In genomic region chr19:2425622-2426581, GRCh38 we compare ENCODE assay signal across 8 cellular contexts. TPM values are rescaled to one million over a fixed set of nuclear protein-coding genes. Genes with fewer than 3 reads are reported as not detected.
DNase-seq lines count a peak whose midpoint lies in the region; ATAC-seq, FAIRE-seq and TF ChIP-seq lines count a peak whose summit lies in the region.

No MANE protein-coding gene starts in this region.

- no peaks in the 10 kb centered on the region for H3K27me3 Mint-ChIP-seq in activated naive CD4-positive, alpha-beta T cell treated with anti-CD3 and anti-CD28 coated beads for 36 hours (ENCODE audit: low read depth)
- H3K27me3 Mint-ChIP-seq in activated naive CD8-positive, alpha-beta T cell treated with anti-CD3 and anti-CD28 coated beads, Interleukin-2, amount 10 ng/mL, durations not matched to agents 7 days and 5 days = no peaks in the 10 kb centered on the region

- CTCF ChIA-PET in activated naive CD4-positive, alpha-beta T cell treated with anti-CD3 and anti-CD28 coated beads for 36 hours (lab: Charles Lee) = interaction anchor here (0.6 to 1.3 kb wide), 3 partner anchors 33 to 189 kb away, joined by 3 to 4 read pairs (median 3); no protein-coding TSS in a partner anchor
- CTCF ChIA-PET in HepG2 (lab: Yijun Ruan, JAX; ENCODE audit: low intra/inter-chr PET ratio, low total read pairs) = no interaction called here

- H3K79me2 ChIP-seq in HepG2 (ENCODE audit: insufficient read depth, low read length) = peaks cover 21% of the 10 kb centered on the region

- peaks cover 14% of the 10 kb centered on the region for H3K36me3 Mint-ChIP-seq in activated naive CD4-positive, alpha-beta T cell treated with anti-CD3 and anti-CD28 coated beads for 36 hours (ENCODE audit: low read depth)
- H3K36me3 Mint-ChIP-seq in activated naive CD8-positive, alpha-beta T cell treated with anti-CD3 and anti-CD28 coated beads, Interleukin-2, amount 10 ng/mL, durations not matched to agents 7 days and 5 days = peaks cover 4% of the 10 kb centered on the region

- 91% methylated on average over 7 of the region's 29 CpGs for WGBS in HepG2 (ENCODE audit: low lambda C conversion rate)
- WGBS in thymus = 94% methylated on average over 29 of the region's 29 CpGs

- no peak; a peak in 1 of 4 replicates for TF ChIP-seq POLR2A in HepG2 (IDR thresholded peaks at IDR 0.05; ENCODE audit: insufficient read depth in 1 of 2, low read depth in 2 of 2, low read length in 2 of 2)

- H3K4me3 Mint-ChIP-seq in activated naive CD4-positive, alpha-beta T cell treated with anti-CD3 and anti-CD28 coated beads for 36 hours = peak overlapping the region; percentile 93
- H3K4me3 Mint-ChIP-seq in activated naive CD8-positive, alpha-beta T cell treated with anti-CD3 and anti-CD28 coated beads, Interleukin-2, amount 10 ng/mL, durations not matched to agents 7 days and 5 days = peak overlapping the region; percentile 94

- H2AFZ ChIP-seq in HepG2 (ENCODE audit: low read length) = no peak overlapping the region

- peak overlapping the region; percentile 97 for H3K9ac ChIP-seq in HepG2 (ENCODE audit: insufficient read depth, low read depth, low read length)

- no peaks in the 10 kb centered on the region for H3K9me3 Mint-ChIP-seq in activated naive CD4-positive, alpha-beta T cell treated with anti-CD3 and anti-CD28 coated beads for 36 hours
- no peaks in the 10 kb centered on the region for H3K9me3 Mint-ChIP-seq in activated naive CD8-positive, alpha-beta T cell treated with anti-CD3 and anti-CD28 coated beads, Interleukin-2, amount 10 ng/mL, durations not matched to agents 7 days and 5 days

- in situ Hi-C loops in HepG2 (cut with HindIII; ENCODE audit: extremely low pct_ligation_motif_present, low pct_unique_long_range_greater_than_20kb) = no loop called here

- BruUV-seq in HepG2 (replicated peaks; lab: Mats Ljungman, UMichigan) = no TSS peak

- peaks cover 7% of the 10 kb centered on the region; the same call in 1 of the 2 replicates for H4K20me1 ChIP-seq in HepG2 (ENCODE audit: insufficient read depth, low read length)

- FAIRE-seq in HepG2 (lab: Jason Lieb, UNC) = no peak

- intact Hi-C loops in activated naive CD4-positive, alpha-beta T cell treated with anti-CD3 and anti-CD28 coated beads for 36 hours (cut with micrococcal nuclease) = no loop called here
- intact Hi-C loops in HepG2 (cut with micrococcal nuclease; ENCODE audit: unreplicated experiment) = loop anchor here (2.0 kb wide), 1 partner anchor 37 kb away; no protein-coding TSS in a partner anchor

- H3K4me2 ChIP-seq in HepG2 (ENCODE audit: low read depth, low read length) = peak overlapping the region; percentile 86

- no peak for ATAC-seq in activated naive CD8-positive, alpha-beta T cell treated with anti-CD3 and anti-CD28 coated beads, Interleukin-2, amount 10 ng/mL, durations not matched to agents 7 days and 5 days (ENCODE audit: low read depth)
- no peak for ATAC-seq in HepG2
- ATAC-seq in GM21576 (IDR thresholded peaks at IDR 0.05; ENCODE audit: unreplicated experiment) = no peak

- peak overlapping the region; percentile 98 for H3K27ac ChIP-seq in HepG2 (ENCODE audit: extremely low read length, insufficient read depth, low read length)
- no peak overlapping the region for H3K27ac ChIP-seq in thymus (ENCODE audit: low read depth)

- no peaks in the 10 kb centered on the region for H3K9me3 ChIP-seq in HepG2 (ENCODE audit: low read length)
- no peaks in the 10 kb centered on the region for H3K9me3 ChIP-seq in thymus (ENCODE audit: control insufficient read depth)

- TF ChIP-seq EP300 in HepG2 (IDR thresholded peaks at IDR 0.05; ENCODE audit: low read depth in 2 of 2, low read length in 2 of 2) = no peak
- no peak for TF ChIP-seq EP300 in HepG2 (CRISPR knock-in tag; IDR thresholded peaks at IDR 0.05; ENCODE audit: borderline replicate concordance)

- DNase-seq in activated naive CD4-positive, alpha-beta T cell treated with anti-CD3 and anti-CD28 coated beads for 36 hours = no peak
- no peak for DNase-seq in activated naive CD4-positive, alpha-beta T cell (lab: John Stamatoyannopoulos, UW)
- DNase-seq in activated naive CD8-positive, alpha-beta T cell treated with anti-CD3 and anti-CD28 coated beads, Interleukin-2, amount 10 ng/mL, durations not matched to agents 7 days and 5 days = no peak
- no peak for DNase-seq in HepG2 (ENCODE audit: low spot score)
- no peak for DNase-seq in stimulated activated CD4-positive, alpha-beta T cell treated with anti-CD3 and anti-CD28 coated beads, Interleukin-12 subunit alpha, Interleukin-12 subunit beta, amount 100 ng/mL, for 4 hours
- DNase-seq in Ammon's horn (ENCODE audit: low spot score) = no peak

- peaks cover 5 to 24% of the 10 kb centered on the region in 2 experiments; a peak in 4 of 5 replicates for H3K36me3 ChIP-seq in HepG2 (replicated peaks in 1 of 2; ENCODE audit: control insufficient read depth in 1 of 2, insufficient read depth in 2 of 2, low read length in 2 of 2)
- peaks cover 35% of the 10 kb centered on the region for H3K36me3 ChIP-seq in thymus (ENCODE audit: control insufficient read depth, insufficient read depth)

- no peak overlapping the region for H3K27ac Mint-ChIP-seq in activated naive CD4-positive, alpha-beta T cell treated with anti-CD3 and anti-CD28 coated beads for 36 hours
- H3K27ac Mint-ChIP-seq in activated naive CD8-positive, alpha-beta T cell treated with anti-CD3 and anti-CD28 coated beads, Interleukin-2, amount 10 ng/mL, durations not matched to agents 7 days and 5 days = peak overlapping the region; percentile 71

- H3K4me1 ChIP-seq in HepG2 (ENCODE audit: insufficient read depth, low read length) = peaks cover 23% of the 10 kb centered on the region
- H3K4me1 ChIP-seq in thymus (ENCODE audit: control insufficient read depth, insufficient read depth, low read length) = peaks cover 39% of the 10 kb centered on the region

- POLR2A ChIA-PET in activated naive CD8-positive, alpha-beta T cell treated with anti-CD3 and anti-CD28 coated beads, Interleukin-2, amount 10 ng/mL, durations not matched to agents 7 days and 5 days (lab: Charles Lee) = no interaction called here
- POLR2A ChIA-PET in HepG2 (lab: Yijun Ruan, JAX) = interaction anchor here (0.5 to 4.5 kb wide), 7 partner anchors 9 to 1321 kb away, joined by 3 to 60 read pairs (median 15); partner anchors contain the start of genes GADD45B and LMNB2

- H3K27me3 ChIP-seq in HepG2 (ENCODE audit: control insufficient read depth in 1 of 2, insufficient read depth in 2 of 2, low read length in 2 of 2) = no peaks in the 10 kb centered on the region
- no peaks in the 10 kb centered on the region for H3K27me3 ChIP-seq in thymus (ENCODE audit: control insufficient read depth, insufficient read depth)

- no peak for TF ChIP-seq CTCF in HepG2 (CRISPR knock-in tag; IDR thresholded peaks at IDR 0.05)

- TF ChIP-seq RAD21 in HepG2 (CRISPR knock-in tag; IDR thresholded peaks at IDR 0.05) = no peak

- H3K4me3 ChIP-seq in HepG2 (replicated peaks in 1 of 3; ENCODE audit: insufficient read depth in 1 of 3, low read depth in 2 of 3, low read length in 3 of 3) = peak overlapping the region; percentile 71 to 91 (median 90)
- peak overlapping the region; percentile 88 for H3K4me3 ChIP-seq in thymus (ENCODE audit: low read length)

- H3K4me1 Mint-ChIP-seq in activated naive CD4-positive, alpha-beta T cell treated with anti-CD3 and anti-CD28 coated beads for 36 hours (ENCODE audit: low read depth) = peaks cover 13% of the 10 kb centered on the region
- peaks cover 7% of the 10 kb centered on the region for H3K4me1 Mint-ChIP-seq in activated naive CD8-positive, alpha-beta T cell treated with anti-CD3 and anti-CD28 coated beads, Interleukin-2, amount 10 ng/mL, durations not matched to agents 7 days and 5 days

RNA-seq across cellular contexts. Expression of gene TIMM13, which starts 1.5 kb away (rescaled TPM):
- 10 to 100 TPM; 67.3 to 70.8 TPM for total RNA-seq in activated naive CD4-positive, alpha-beta T cell treated with anti-CD3 and anti-CD28 coated beads for 36 hours
- 10 to 100 TPM; 46.5 to 48.5 TPM for total RNA-seq in activated naive CD8-positive, alpha-beta T cell treated with anti-CD3 and anti-CD28 coated beads, Interleukin-2, amount 10 ng/mL, durations not matched to agents 7 days and 5 days
- 108 and 116 TPM in 2 replicates for total RNA-seq in HepG2 (2016; rRNA removed; fragmentation: Illumina TruSeq; extraction: Trizol)
- 78.9 and 87.4 TPM in 2 replicates for total RNA-seq in HepG2 (2016; cell fraction: cytosol; rRNA removed; fragmentation: Illumina TruSeq; extraction: Trizol; ENCODE audit: low read depth)
- 115 and 120 TPM in 2 replicates for total RNA-seq in HepG2 (2016; cell fraction: insoluble cytoplasmic fraction; rRNA removed; fragmentation: Illumina TruSeq; extraction: Trizol)
- 123 and 146 TPM in 2 replicates for total RNA-seq in HepG2 (2016; cell fraction: membrane; rRNA removed; fragmentation: Illumina TruSeq; extraction: Trizol)
- 37.3 and 42.3 TPM in 2 replicates for total RNA-seq in HepG2 (2016; cell fraction: nucleus; rRNA removed; fragmentation: Illumina TruSeq; extraction: Trizol)
- polyA plus RNA-seq in HepG2 (2011; rRNA removed) (48.4 and 62.5 TPM in 2 replicates), thymus (56.1 TPM)
- 60.7 and 102 TPM in 2 replicates for polyA plus RNA-seq in HepG2 (2011; cell fraction: cytosol; rRNA removed)
- polyA plus RNA-seq in HepG2 (2011; cell fraction: nucleus; rRNA removed) = 41.6 and 44.7 TPM in 2 replicates
- 50.3 and 65.0 TPM in 2 replicates for polyA plus RNA-seq in HepG2 (2012)
- 94.9 and 117 TPM in 2 replicates for polyA plus RNA-seq in HepG2 (2016; cell fraction: cytosol; fragmentation: Illumina TruSeq; extraction: Trizol; ENCODE audit: low read depth)
- 117 and 124 TPM in 2 replicates for polyA plus RNA-seq in HepG2 (2016; cell fraction: insoluble cytoplasmic fraction; fragmentation: Illumina TruSeq; extraction: Trizol; ENCODE audit: low read depth)
- 122 and 128 TPM in 2 replicates for polyA plus RNA-seq in HepG2 (2016; cell fraction: membrane; fragmentation: Illumina TruSeq; extraction: Trizol; ENCODE audit: low read depth)
- polyA plus RNA-seq in HepG2 (2016; cell fraction: nucleus; fragmentation: Illumina TruSeq; extraction: Trizol; ENCODE audit: insufficient read depth, low read depth) = 84.2 and 86.9 TPM in 2 replicates
- 23.6 and 42.8 TPM in 2 replicates for polyA minus RNA-seq in HepG2 (2011; rRNA and poly(A)+ RNA removed; ENCODE audit: low replicate concordance)
- polyA minus RNA-seq in HepG2 (2011; cell fraction: cytosol; rRNA and poly(A)+ RNA removed) = 18.8 and 24.2 TPM in 2 replicates
- polyA minus RNA-seq in HepG2 (2011; cell fraction: nucleus; rRNA and poly(A)+ RNA removed) = 17.2 and 19.7 TPM in 2 replicates

RNA-seq across cellular contexts. Expression of gene LMNB2, which starts 30.9 kb away (rescaled TPM):
- 100 to 1,000 TPM in 1 of 2 experiments, 10 to 100 TPM in 1; 97.7 to 101 TPM for total RNA-seq in activated naive CD4-positive, alpha-beta T cell treated with anti-CD3 and anti-CD28 coated beads for 36 hours
- 10 to 100 TPM; 74.9 to 83.3 TPM for total RNA-seq in activated naive CD8-positive, alpha-beta T cell treated with anti-CD3 and anti-CD28 coated beads, Interleukin-2, amount 10 ng/mL, durations not matched to agents 7 days and 5 days
- 93.6 and 105 TPM in 2 replicates for total RNA-seq in HepG2 (2016; rRNA removed; fragmentation: Illumina TruSeq; extraction: Trizol)
- 8.6 and 9.2 TPM in 2 replicates for total RNA-seq in HepG2 (2016; cell fraction: cytosol; rRNA removed; fragmentation: Illumina TruSeq; extraction: Trizol; ENCODE audit: low read depth)
- total RNA-seq in HepG2 (2016; cell fraction: insoluble cytoplasmic fraction; rRNA removed; fragmentation: Illumina TruSeq; extraction: Trizol) = 80.4 and 107 TPM in 2 replicates
- total RNA-seq in HepG2 (2016; cell fraction: membrane; rRNA removed; fragmentation: Illumina TruSeq; extraction: Trizol) = 34.1 and 36.1 TPM in 2 replicates
- 44.6 and 52.0 TPM in 2 replicates for total RNA-seq in HepG2 (2016; cell fraction: nucleus; rRNA removed; fragmentation: Illumina TruSeq; extraction: Trizol)
- polyA plus RNA-seq in HepG2 (2011; rRNA removed) = 77.2 and 89.7 TPM in 2 replicates
- polyA plus RNA-seq in HepG2 (2011; cell fraction: cytosol; rRNA removed) = 83.5 and 98.7 TPM in 2 replicates
- 75.2 and 87.6 TPM in 2 replicates for polyA plus RNA-seq in HepG2 (2011; cell fraction: nucleus; rRNA removed)
- 40.0 and 41.8 TPM in 2 replicates for polyA plus RNA-seq in HepG2 (2012)
- polyA plus RNA-seq in HepG2 (2016; cell fraction: cytosol; fragmentation: Illumina TruSeq; extraction: Trizol; ENCODE audit: low read depth) = 7.1 and 7.6 TPM in 2 replicates
- polyA plus RNA-seq in HepG2 (2016; cell fraction: insoluble cytoplasmic fraction; fragmentation: Illumina TruSeq; extraction: Trizol; ENCODE audit: low read depth) = 74.9 and 86.7 TPM in 2 replicates
- polyA plus RNA-seq in HepG2 (2016; cell fraction: membrane; fragmentation: Illumina TruSeq; extraction: Trizol; ENCODE audit: low read depth) = 19.0 and 21.3 TPM in 2 replicates
- 75.4 and 76.1 TPM in 2 replicates for polyA plus RNA-seq in HepG2 (2016; cell fraction: nucleus; fragmentation: Illumina TruSeq; extraction: Trizol; ENCODE audit: insufficient read depth, low read depth)
- 106 and 107 TPM in 2 replicates for polyA minus RNA-seq in HepG2 (2011; rRNA and poly(A)+ RNA removed; ENCODE audit: low replicate concordance)
- polyA minus RNA-seq in HepG2 (2011; cell fraction: cytosol; rRNA and poly(A)+ RNA removed) = 35.3 and 37.2 TPM in 2 replicates
- polyA minus RNA-seq in HepG2 (2011; cell fraction: nucleus; rRNA and poly(A)+ RNA removed) = 14.4 and 16.7 TPM in 2 replicates
- 13.8 TPM for polyA plus RNA-seq in thymus

RNA-seq across cellular contexts. Expression of gene GADD45B, which starts 50.0 kb away (rescaled TPM):
- total RNA-seq in activated naive CD4-positive, alpha-beta T cell treated with anti-CD3 and anti-CD28 coated beads for 36 hours = 100 to 1,000 TPM; 107 to 112 TPM
- 10 to 100 TPM; 83.1 to 85.4 TPM for total RNA-seq in activated naive CD8-positive, alpha-beta T cell treated with anti-CD3 and anti-CD28 coated beads, Interleukin-2, amount 10 ng/mL, durations not matched to agents 7 days and 5 days
- total RNA-seq in HepG2 (2016; rRNA removed; fragmentation: Illumina TruSeq; extraction: Trizol) = 3.2 and 4.6 TPM in 2 replicates
- total RNA-seq in HepG2 (2016; cell fraction: cytosol; rRNA removed; fragmentation: Illumina TruSeq; extraction: Trizol; ENCODE audit: low read depth) = 0.71 and 0.91 TPM in 2 replicates
- 3.2 and 6.0 TPM in 2 replicates for total RNA-seq in HepG2 (2016; cell fraction: insoluble cytoplasmic fraction; rRNA removed; fragmentation: Illumina TruSeq; extraction: Trizol)
- 1.8 TPM in 2 replicates for total RNA-seq in HepG2 (2016; cell fraction: membrane; rRNA removed; fragmentation: Illumina TruSeq; extraction: Trizol)
- total RNA-seq in HepG2 (2016; cell fraction: nucleus; rRNA removed; fragmentation: Illumina TruSeq; extraction: Trizol) = 7.3 and 7.6 TPM in 2 replicates
- 34.1 and 40.4 TPM in 2 replicates for polyA plus RNA-seq in HepG2 (2011; rRNA removed)
- 40.0 and 43.7 TPM in 2 replicates for polyA plus RNA-seq in HepG2 (2011; cell fraction: cytosol; rRNA removed)
- polyA plus RNA-seq in HepG2 (2011; cell fraction: nucleus; rRNA removed) = 66.8 and 77.1 TPM in 2 replicates
- 11.3 and 22.4 TPM in 2 replicates for polyA plus RNA-seq in HepG2 (2012)
- 1.5 and 1.7 TPM in 2 replicates for polyA plus RNA-seq in HepG2 (2016; cell fraction: cytosol; fragmentation: Illumina TruSeq; extraction: Trizol; ENCODE audit: low read depth)
- 5.5 and 5.8 TPM in 2 replicates for polyA plus RNA-seq in HepG2 (2016; cell fraction: insoluble cytoplasmic fraction; fragmentation: Illumina TruSeq; extraction: Trizol; ENCODE audit: low read depth)
- polyA plus RNA-seq in HepG2 (2016; cell fraction: membrane; fragmentation: Illumina TruSeq; extraction: Trizol; ENCODE audit: low read depth) = 2.3 and 2.5 TPM in 2 replicates
- 16.6 and 21.3 TPM in 2 replicates for polyA plus RNA-seq in HepG2 (2016; cell fraction: nucleus; fragmentation: Illumina TruSeq; extraction: Trizol; ENCODE audit: insufficient read depth, low read depth)
- 22.5 and 88.0 TPM in 2 replicates for polyA minus RNA-seq in HepG2 (2011; rRNA and poly(A)+ RNA removed; ENCODE audit: low replicate concordance)
- polyA minus RNA-seq in HepG2 (2011; cell fraction: cytosol; rRNA and poly(A)+ RNA removed) = 12.3 and 15.6 TPM in 2 replicates
- polyA minus RNA-seq in HepG2 (2011; cell fraction: nucleus; rRNA and poly(A)+ RNA removed) = 35.0 and 45.0 TPM in 2 replicates
- polyA plus RNA-seq in thymus = 161 TPM

Comparison
In these comparisons a context has a peak if more than half of its experiments do, and no peak if none do; other contexts are left out.
1. RNA of gene GADD45B, which starts 50.0 kb away (total RNA-seq): 107 to 112 TPM in activated naive CD4-positive, alpha-beta T cell treated with anti-CD3 and anti-CD28 coated beads for 36 hours and 83.1 to 85.4 TPM in activated naive CD8-positive, alpha-beta T cell treated with anti-CD3 and anti-CD28 coated beads, Interleukin-2, amount 10 ng/mL, durations not matched to agents 7 days and 5 days; 0.71 to 7.6 TPM in HepG2; every median in the first group is over 4 times any median in the second.